4 cellular contexts compared by ENCODE assay signal in the genomic region with DNA sequence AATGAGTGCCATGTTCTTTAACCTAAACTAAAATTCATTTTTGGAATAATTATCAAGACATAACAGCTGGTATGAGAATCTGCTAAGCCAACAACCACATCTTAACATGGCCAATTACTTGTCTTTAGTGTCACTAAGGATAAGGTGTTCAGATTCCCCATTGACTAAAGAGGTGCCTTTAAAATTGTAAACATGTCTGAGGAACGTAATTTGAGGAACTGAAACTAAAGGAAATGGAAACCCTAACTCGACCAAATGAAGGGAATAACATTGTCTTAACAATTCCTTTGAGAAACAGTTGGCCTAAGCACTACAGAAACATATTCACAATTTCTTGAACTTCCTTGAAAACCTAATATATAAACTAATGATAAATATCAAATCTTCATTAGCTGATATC.
TF ChIP-seq lines count a peak whose summit lies in the region.

No MANE protein-coding gene starts in this region.

TF ChIP-seq in SK-N-SH, 30 proteins besides CTCF, POLR2A, EP300 and RAD21 (continues in another document):
- TF ChIP-seq, protein P1, sequence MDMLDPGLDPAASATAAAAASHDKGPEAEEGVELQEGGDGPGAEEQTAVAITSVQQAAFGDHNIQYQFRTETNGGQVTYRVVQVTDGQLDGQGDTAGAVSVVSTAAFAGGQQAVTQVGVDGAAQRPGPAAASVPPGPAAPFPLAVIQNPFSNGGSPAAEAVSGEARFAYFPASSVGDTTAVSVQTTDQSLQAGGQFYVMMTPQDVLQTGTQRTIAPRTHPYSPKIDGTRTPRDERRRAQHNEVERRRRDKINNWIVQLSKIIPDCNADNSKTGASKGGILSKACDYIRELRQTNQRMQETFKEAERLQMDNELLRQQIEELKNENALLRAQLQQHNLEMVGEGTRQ (IDR thresholded peaks at IDR 0.05; ENCODE audit: borderline replicate concordance, low read depth, low read length) = no peak
- no peak for TF ChIP-seq ELF1 (IDR thresholded peaks at IDR 0.05)
- TF ChIP-seq RFX5 (IDR thresholded peaks at IDR 0.05; ENCODE audit: low read length) = no peak
- no peak for TF ChIP-seq GABPA (IDR thresholded peaks at IDR 0.05; ENCODE audit: low read depth)
- TF ChIP-seq, protein P2, sequence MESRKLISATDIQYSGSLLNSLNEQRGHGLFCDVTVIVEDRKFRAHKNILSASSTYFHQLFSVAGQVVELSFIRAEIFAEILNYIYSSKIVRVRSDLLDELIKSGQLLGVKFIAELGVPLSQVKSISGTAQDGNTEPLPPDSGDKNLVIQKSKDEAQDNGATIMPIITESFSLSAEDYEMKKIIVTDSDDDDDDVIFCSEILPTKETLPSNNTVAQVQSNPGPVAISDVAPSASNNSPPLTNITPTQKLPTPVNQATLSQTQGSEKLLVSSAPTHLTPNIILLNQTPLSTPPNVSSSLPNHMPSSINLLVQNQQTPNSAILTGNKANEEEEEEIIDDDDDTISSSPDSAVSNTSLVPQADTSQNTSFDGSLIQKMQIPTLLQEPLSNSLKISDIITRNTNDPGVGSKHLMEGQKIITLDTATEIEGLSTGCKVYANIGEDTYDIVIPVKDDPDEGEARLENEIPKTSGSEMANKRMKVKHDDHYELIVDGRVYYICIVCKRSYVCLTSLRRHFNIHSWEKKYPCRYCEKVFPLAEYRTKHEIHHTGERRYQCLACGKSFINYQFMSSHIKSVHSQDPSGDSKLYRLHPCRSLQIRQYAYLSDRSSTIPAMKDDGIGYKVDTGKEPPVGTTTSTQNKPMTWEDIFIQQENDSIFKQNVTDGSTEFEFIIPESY (IDR thresholded peaks at IDR 0.05; ENCODE audit: borderline replicate concordance, low read depth) = no peak
- TF ChIP-seq JUND (IDR thresholded peaks at IDR 0.05) = no peak
- TF ChIP-seq RCOR1 (IDR thresholded peaks at IDR 0.05; ENCODE audit: low read length) = no peak
- no peak for TF ChIP-seq FOSL2 (IDR thresholded peaks at IDR 0.05; ENCODE audit: borderline replicate concordance, low read depth)
- TF ChIP-seq RXRA (IDR thresholded peaks at IDR 0.05; ENCODE audit: borderline replicate concordance, low read depth) = no peak
- no peak for TF ChIP-seq CHD2 (IDR thresholded peaks at IDR 0.05; ENCODE audit: low read length, partially characterized antibody)
- no peak for TF ChIP-seq GATA2 (CRISPR knock-in tag; IDR thresholded peaks at IDR 0.05)
- no peak for TF ChIP-seq POLR2AphosphoS5 (IDR thresholded peaks at IDR 0.05; ENCODE audit: low read depth, low read length)
- TF ChIP-seq SIN3A (IDR thresholded peaks at IDR 0.05; ENCODE audit: borderline replicate concordance, low read depth, low read length) = no peak
- TF ChIP-seq, protein P3, sequence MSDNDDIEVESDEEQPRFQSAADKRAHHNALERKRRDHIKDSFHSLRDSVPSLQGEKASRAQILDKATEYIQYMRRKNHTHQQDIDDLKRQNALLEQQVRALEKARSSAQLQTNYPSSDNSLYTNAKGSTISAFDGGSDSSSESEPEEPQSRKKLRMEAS (IDR thresholded peaks at IDR 0.05; ENCODE audit: low read depth) = no peak

TF ChIP-seq in SK-N-SH treated with all-trans-retinoic acid at 6 μM for 48 hours, 23 proteins besides CTCF, POLR2A, EP300 and RAD21:
- no peak for TF ChIP-seq TOX (CRISPR knock-in tag; IDR thresholded peaks at IDR 0.05; ENCODE audit: borderline replicate concordance)

TF ChIP-seq in IMR-90, 13 proteins besides CTCF, POLR2A, EP300 and RAD21:
- TF ChIP-seq RCOR1 (IDR thresholded peaks at IDR 0.05; ENCODE audit: insufficient replicate concordance, low read length) (no peak), FOS (IDR thresholded peaks at IDR 0.05; ENCODE audit: low read depth, low read length) (no peak), CEBPB (IDR thresholded peaks at IDR 0.05; ENCODE audit: low read depth, low read length) (no peak), MAFK (IDR thresholded peaks at IDR 0.05; ENCODE audit: low read depth, low read length) (no peak), SMC3 (IDR thresholded peaks at IDR 0.05; ENCODE audit: low read depth, low read length) (no peak)
- TF ChIP-seq, protein P4, sequence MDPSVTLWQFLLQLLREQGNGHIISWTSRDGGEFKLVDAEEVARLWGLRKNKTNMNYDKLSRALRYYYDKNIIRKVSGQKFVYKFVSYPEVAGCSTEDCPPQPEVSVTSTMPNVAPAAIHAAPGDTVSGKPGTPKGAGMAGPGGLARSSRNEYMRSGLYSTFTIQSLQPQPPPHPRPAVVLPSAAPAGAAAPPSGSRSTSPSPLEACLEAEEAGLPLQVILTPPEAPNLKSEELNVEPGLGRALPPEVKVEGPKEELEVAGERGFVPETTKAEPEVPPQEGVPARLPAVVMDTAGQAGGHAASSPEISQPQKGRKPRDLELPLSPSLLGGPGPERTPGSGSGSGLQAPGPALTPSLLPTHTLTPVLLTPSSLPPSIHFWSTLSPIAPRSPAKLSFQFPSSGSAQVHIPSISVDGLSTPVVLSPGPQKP (IDR thresholded peaks at IDR 0.05; ENCODE audit: borderline replicate concordance, low read depth, low read length) = no peak
- TF ChIP-seq, protein P1 (IDR thresholded peaks at IDR 0.05; ENCODE audit: low read depth, low read length) = no peak

TF ChIP-seq in GM12878, 131 proteins besides CTCF, POLR2A, EP300 and RAD21:
- TF ChIP-seq JUND (IDR thresholded peaks at IDR 0.05; ENCODE audit: low read depth, low read length) = no peak
- no peak for TF ChIP-seq YBX1 (IDR thresholded peaks at IDR 0.05)
- peak; percentile 56; the same call in 1 of the 2 replicates for TF ChIP-seq SPI1 (IDR thresholded peaks at IDR 0.05; ENCODE audit: borderline replicate concordance, insufficient read depth, low read depth, low read length)
- no peak for TF ChIP-seq SRF (IDR thresholded peaks at IDR 0.05; ENCODE audit: low read depth in 2 of 2, low read length in 2 of 2)
- TF ChIP-seq NRF1 (conservative IDR thresholded peaks at IDR 0.05; ENCODE audit: low read depth, low read length) = no peak
- no peak for TF ChIP-seq STAT3 (IDR thresholded peaks at IDR 0.05; ENCODE audit: low read depth, low read length)
- TF ChIP-seq, protein P5, sequence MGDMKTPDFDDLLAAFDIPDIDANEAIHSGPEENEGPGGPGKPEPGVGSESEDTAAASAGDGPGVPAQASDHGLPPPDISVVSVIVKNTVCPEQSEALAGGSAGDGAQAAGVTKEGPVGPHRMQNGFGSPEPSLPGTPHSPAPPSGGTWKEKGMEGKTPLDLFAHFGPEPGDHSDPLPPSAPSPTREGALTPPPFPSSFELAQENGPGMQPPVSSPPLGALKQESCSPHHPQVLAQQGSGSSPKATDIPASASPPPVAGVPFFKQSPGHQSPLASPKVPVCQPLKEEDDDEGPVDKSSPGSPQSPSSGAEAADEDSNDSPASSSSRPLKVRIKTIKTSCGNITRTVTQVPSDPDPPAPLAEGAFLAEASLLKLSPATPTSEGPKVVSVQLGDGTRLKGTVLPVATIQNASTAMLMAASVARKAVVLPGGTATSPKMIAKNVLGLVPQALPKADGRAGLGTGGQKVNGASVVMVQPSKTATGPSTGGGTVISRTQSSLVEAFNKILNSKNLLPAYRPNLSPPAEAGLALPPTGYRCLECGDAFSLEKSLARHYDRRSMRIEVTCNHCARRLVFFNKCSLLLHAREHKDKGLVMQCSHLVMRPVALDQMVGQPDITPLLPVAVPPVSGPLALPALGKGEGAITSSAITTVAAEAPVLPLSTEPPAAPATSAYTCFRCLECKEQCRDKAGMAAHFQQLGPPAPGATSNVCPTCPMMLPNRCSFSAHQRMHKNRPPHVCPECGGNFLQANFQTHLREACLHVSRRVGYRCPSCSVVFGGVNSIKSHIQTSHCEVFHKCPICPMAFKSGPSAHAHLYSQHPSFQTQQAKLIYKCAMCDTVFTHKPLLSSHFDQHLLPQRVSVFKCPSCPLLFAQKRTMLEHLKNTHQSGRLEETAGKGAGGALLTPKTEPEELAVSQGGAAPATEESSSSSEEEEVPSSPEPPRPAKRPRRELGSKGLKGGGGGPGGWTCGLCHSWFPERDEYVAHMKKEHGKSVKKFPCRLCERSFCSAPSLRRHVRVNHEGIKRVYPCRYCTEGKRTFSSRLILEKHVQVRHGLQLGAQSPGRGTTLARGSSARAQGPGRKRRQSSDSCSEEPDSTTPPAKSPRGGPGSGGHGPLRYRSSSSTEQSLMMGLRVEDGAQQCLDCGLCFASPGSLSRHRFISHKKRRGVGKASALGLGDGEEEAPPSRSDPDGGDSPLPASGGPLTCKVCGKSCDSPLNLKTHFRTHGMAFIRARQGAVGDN (IDR thresholded peaks at IDR 0.05) = no peak
